Comparison of ENCODE assay signal across 24 cellular contexts in genomic region chr4:16607241-16607640, GRCh38.
"Had no signal": no experiment of that assay in that cellular context is flagged by ENCODE, and none has a peak within 500 bp of the region (broad histone marks: within the 10 kb centered on the region; RNA-seq: fewer than 3 reads in every experiment).

No MANE protein-coding gene starts in this region.

- H3K9me3 ChIP-seq: gastrocnemius medialis, lower lobe of right lung, pancreas, prostate gland, right lobe of liver, testis, tibial nerve had no signal

- ATAC-seq: gastrocnemius medialis; lower lobe of right lung; natural killer cell; pancreas; right lobe of liver; stimulated activated naive B cell treated with anti-CD40 and anti-IgM and Interleukin-4, amounts not matched to agents 10 μg/mL and 1 μg/mL and 100 μg/mL, for 72 hours; stimulated activated naive CD8-positive, alpha-beta T cell treated with anti-CD3 and anti-CD28 coated beads, Interleukin-15, amount 100 ng/mL, for 72 hours had no signal

- H3K27ac Mint-ChIP-seq: memory B cell; mesothelial cell of epicardium; natural killer cell; neural progenitor cell; stimulated activated naive B cell treated with anti-CD40 and anti-IgM and Interleukin-4, amounts not matched to agents 10 μg/mL and 1 μg/mL and 100 μg/mL, for 72 hours; stimulated activated naive CD8-positive, alpha-beta T cell treated with anti-CD3 and anti-CD28 coated beads, Interleukin-15, amount 100 ng/mL, for 72 hours had no signal

- H3K4me1 Mint-ChIP-seq: memory B cell; mesothelial cell of epicardium; natural killer cell; stimulated activated naive B cell treated with anti-CD40 and anti-IgM and Interleukin-4, amounts not matched to agents 10 μg/mL and 1 μg/mL and 100 μg/mL, for 72 hours; stimulated activated naive CD8-positive, alpha-beta T cell treated with anti-CD3 and anti-CD28 coated beads, Interleukin-15, amount 100 ng/mL, for 72 hours had no signal

- H3K27me3 Mint-ChIP-seq: memory B cell; stimulated activated naive B cell treated with anti-CD40 and anti-IgM and Interleukin-4, amounts not matched to agents 10 μg/mL and 1 μg/mL and 100 μg/mL, for 72 hours; stimulated activated naive CD8-positive, alpha-beta T cell treated with anti-CD3 and anti-CD28 coated beads, Interleukin-15, amount 100 ng/mL, for 72 hours had no signal

- H3K36me3 ChIP-seq: gastrocnemius medialis, heart right ventricle, left ventricle myocardium inferior, lower lobe of right lung, neural progenitor cell, pancreas, prostate gland, right lobe of liver, spleen, tibial nerve had no signal

- H2AFZ ChIP-seq: neural progenitor cell had no signal

- DNase-seq: cortex of kidney; dorsolateral prefrontal cortex; effector CD8-positive, alpha-beta T cell; gastrocnemius medialis; heart right ventricle; hypothalamus; left ventricle myocardium inferior; lower lobe of right lung; natural killer cell; nucleus accumbens; pancreas; right lobe of liver; spleen; stimulated activated CD4-positive, alpha-beta T cell treated with anti-CD3 and anti-CD28 coated beads, Interleukin-15, amount 100 ng/mL, for 24 hours; stimulated activated CD4-positive, alpha-beta T cell treated with anti-CD3 and anti-CD28 coated beads, Interleukin-1b, Interleukin-23, amount 100 ng/mL, for 48 hours; stimulated activated CD4-positive, alpha-beta T cell treated with anti-CD3 and anti-CD28 coated beads, Interleukin-4, amount 100 ng/mL, for 24 hours; stimulated activated naive B cell treated with anti-CD40 and anti-IgM and Interleukin-4, amounts not matched to agents 10 μg/mL and 1 μg/mL and 100 μg/mL, for 72 hours; stimulated activated naive CD8-positive, alpha-beta T cell treated with anti-CD3 and anti-CD28 coated beads, Interleukin-15, amount 100 ng/mL, for 72 hours; testis had no signal

- H3K4me3 Mint-ChIP-seq: memory B cell; mesothelial cell of epicardium; natural killer cell; neural progenitor cell; stimulated activated naive B cell treated with anti-CD40 and anti-IgM and Interleukin-4, amounts not matched to agents 10 μg/mL and 1 μg/mL and 100 μg/mL, for 72 hours; stimulated activated naive CD8-positive, alpha-beta T cell treated with anti-CD3 and anti-CD28 coated beads, Interleukin-15, amount 100 ng/mL, for 72 hours had no signal

- H3K27me3 ChIP-seq: dorsolateral prefrontal cortex, gastrocnemius medialis, heart right ventricle, neural progenitor cell, pancreas, right lobe of liver, spleen, testis, tibial nerve had no signal

- H3K9ac ChIP-seq: neural progenitor cell had no signal

- H3K36me3 Mint-ChIP-seq: memory B cell; mesothelial cell of epicardium; natural killer cell; stimulated activated naive B cell treated with anti-CD40 and anti-IgM and Interleukin-4, amounts not matched to agents 10 μg/mL and 1 μg/mL and 100 μg/mL, for 72 hours had no signal

- H3K4me1 ChIP-seq: gastrocnemius medialis, lower lobe of right lung, neural progenitor cell, pancreas, prostate gland, right lobe of liver had no signal

- H3K27ac ChIP-seq: gastrocnemius medialis, heart right ventricle, left ventricle myocardium inferior, lower lobe of right lung, neural progenitor cell, pancreas, prostate gland, right lobe of liver, spleen, testis, tibial nerve had no signal

- H3K4me3 ChIP-seq: dorsolateral prefrontal cortex, gastrocnemius medialis, heart right ventricle, left ventricle myocardium inferior, lower lobe of right lung, neural progenitor cell, pancreas, prostate gland, right lobe of liver, spleen, testis, tibial nerve had no signal

- H3K4me2 ChIP-seq: neural progenitor cell had no signal
